In the genomic region with DNA sequence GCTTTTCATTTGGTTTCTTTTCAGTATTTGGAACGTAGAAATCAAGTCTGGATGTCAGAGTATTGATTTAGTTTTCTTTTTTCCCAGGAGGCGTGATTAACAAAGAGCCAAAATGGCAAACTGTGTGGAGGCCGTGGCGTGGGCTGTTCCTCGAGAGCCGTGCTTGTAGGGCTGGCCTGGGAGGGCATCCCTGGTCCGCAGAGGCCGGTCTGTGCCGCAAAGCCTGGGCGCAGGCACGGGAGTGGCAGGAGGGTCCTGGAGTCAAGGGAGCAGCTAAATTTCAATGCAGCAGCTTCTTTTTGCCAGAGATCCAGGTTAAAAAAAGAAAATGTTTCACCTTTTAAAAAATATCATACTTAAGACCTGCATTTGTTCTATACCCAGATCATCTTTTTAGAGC, we compare ENCODE assay signal across 1 cellular context.
TF ChIP-seq lines count a peak whose summit lies in the region.

No MANE protein-coding gene starts in this region.

TF ChIP-seq in H1, 55 proteins besides CTCF, POLR2A, EP300 and RAD21:
- TF ChIP-seq SAP30 (IDR thresholded peaks at IDR 0.05; ENCODE audit: insufficient read depth, insufficient replicate concordance, low read length) (no peak), GABPA (IDR thresholded peaks at IDR 0.05; ENCODE audit: borderline replicate concordance, insufficient read depth, low read length) (no peak), SIN3A (conservative IDR thresholded peaks at IDR 0.05 in 1 of 2, IDR thresholded peaks at IDR 0.05 in 1 of 2; ENCODE audit: low read depth in 1 of 2, low read length in 2 of 2) (no peak), KDM4A (IDR thresholded peaks at IDR 0.05; ENCODE audit: low read depth, low read length, severe bottlenecking) (no peak)
- TF ChIP-seq, protein P1, sequence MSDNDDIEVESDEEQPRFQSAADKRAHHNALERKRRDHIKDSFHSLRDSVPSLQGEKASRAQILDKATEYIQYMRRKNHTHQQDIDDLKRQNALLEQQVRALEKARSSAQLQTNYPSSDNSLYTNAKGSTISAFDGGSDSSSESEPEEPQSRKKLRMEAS (IDR thresholded peaks at IDR 0.05) = no peak
